ENCODE assay signal across 8 cellular contexts in the genomic region with DNA sequence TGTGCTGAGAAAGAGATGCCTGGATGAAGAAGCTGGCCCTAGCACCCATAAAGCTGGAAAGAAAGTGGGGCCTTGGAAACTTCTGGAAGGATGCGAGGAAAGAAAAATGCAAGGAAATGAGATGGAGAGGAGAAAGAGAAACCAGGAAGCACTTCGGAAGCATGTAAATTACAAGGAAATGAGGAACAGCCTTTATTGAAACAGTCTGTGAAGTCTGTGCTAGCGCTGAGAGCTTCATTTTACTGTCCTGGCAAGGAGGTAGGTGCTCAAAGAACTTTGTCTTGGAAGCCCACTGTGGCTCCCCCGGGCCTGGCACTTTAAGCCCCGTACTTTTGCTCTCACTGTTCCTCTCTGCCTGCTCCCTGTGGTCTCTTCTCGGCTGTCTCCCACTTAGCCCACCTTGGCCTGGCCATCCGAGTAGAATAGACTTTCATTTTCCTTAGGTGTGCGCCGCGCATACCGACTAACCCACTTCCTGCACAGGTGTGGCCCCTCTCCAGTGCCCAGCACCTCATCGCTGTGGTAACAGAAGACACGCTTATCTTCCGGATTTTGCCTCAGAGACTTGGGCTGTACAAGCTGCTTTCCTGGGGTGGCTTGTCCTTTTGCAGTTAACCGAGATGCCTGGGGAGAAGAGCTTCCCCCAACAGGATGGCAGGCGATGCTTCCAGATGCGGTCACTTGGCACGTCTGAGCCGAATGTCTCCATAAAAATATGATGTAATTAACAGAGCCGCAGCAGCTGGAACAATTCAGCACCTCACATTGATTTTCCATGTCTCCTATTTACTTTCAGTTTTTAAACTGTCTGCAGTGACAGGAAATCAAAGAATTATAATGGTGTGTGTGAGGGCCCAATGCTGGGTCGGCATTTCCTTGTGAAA.
DNase-seq lines count a peak whose midpoint lies in the region; ATAC-seq and TF ChIP-seq lines count a peak whose summit lies in the region.

No MANE protein-coding gene starts in this region.

- no peaks in the 10 kb centered on the region for H3K4me1 ChIP-seq in breast epithelium
- H3K4me1 ChIP-seq in hepatocyte (ENCODE audit: insufficient read depth): peaks cover 3% of the 10 kb centered on the region
- H3K4me1 ChIP-seq in suprapubic skin: peaks cover 14% of the 10 kb centered on the region

- BruUV-seq in MCF 10A (replicated peaks; lab: Mats Ljungman, UMichigan): no TSS peak

- peak overlapping the region; percentile 19 for H3K4me2 ChIP-seq in hepatocyte

- H3K36me3 ChIP-seq in breast epithelium (no peaks in the 10 kb centered on the region), hepatocyte (replicated peaks; ENCODE audit: insufficient read depth, low read depth) (no peaks in the 10 kb centered on the region), suprapubic skin (no peaks in the 10 kb centered on the region)

- ATAC-seq in HG03469 (IDR thresholded peaks at IDR 0.05; ENCODE audit: unreplicated experiment) (peak; percentile 75), GM18519 (IDR thresholded peaks at IDR 0.05; ENCODE audit: low FRiP score, unreplicated experiment) (no peak)
- ATAC-seq in activated CD8-positive, alpha-beta T cell treated with anti-CD3 and anti-CD28 coated beads, Interleukin-2, amount 10 ng/mL, durations not matched to agents 7 days and 5 days: peak; percentile 93

- no peaks in the 10 kb centered on the region for H3K9me3 ChIP-seq in breast epithelium
- H3K9me3 ChIP-seq in hepatocyte (ENCODE audit: low read depth): no peaks in the 10 kb centered on the region
- no peaks in the 10 kb centered on the region for H3K9me3 ChIP-seq in suprapubic skin

- TF ChIP-seq EP300 in suprapubic skin (IDR thresholded peaks at IDR 0.05): no peak

- H3K4me3 Mint-ChIP-seq in MCF 10A (ENCODE audit: unreplicated experiment): no peak overlapping the region
- peak overlapping the region; percentile 84 for H3K4me3 Mint-ChIP-seq in activated CD8-positive, alpha-beta T cell treated with anti-CD3 and anti-CD28 coated beads, Interleukin-2, amount 10 ng/mL, durations not matched to agents 7 days and 5 days

- DNase-seq in breast epithelium (ENCODE audit: low spot score in 2 of 2) (peak in 1 of 2 donors; percentile 22), MCF 10A (ENCODE audit: unreplicated experiment) (no peak), hepatocyte (ENCODE audit: low spot score) (no peak), suprapubic skin (ENCODE audit: low spot score in 2 of 2) (peak in 1 of 2 donors; percentile 64), ecto neural progenitor cell (ENCODE audit: low spot score) (no peak)
- DNase-seq in activated CD8-positive, alpha-beta T cell treated with anti-CD3 and anti-CD28 coated beads, Interleukin-2, amount 10 ng/mL, durations not matched to agents 7 days and 5 days: peak; percentile 70

- H3K27me3 Mint-ChIP-seq in MCF 10A (ENCODE audit: insufficient read depth, unreplicated experiment): peaks cover 29% of the 10 kb centered on the region
- peaks cover 7% of the 10 kb centered on the region for H3K27me3 Mint-ChIP-seq in activated CD8-positive, alpha-beta T cell treated with anti-CD3 and anti-CD28 coated beads, Interleukin-2, amount 10 ng/mL, durations not matched to agents 7 days and 5 days (ENCODE audit: low read depth)

- POLR2A ChIA-PET in MCF 10A (lab: Yijun Ruan, JAX): no interaction called here
- POLR2A ChIA-PET in activated CD8-positive, alpha-beta T cell treated with anti-CD3 and anti-CD28 coated beads, Interleukin-2, amount 10 ng/mL, durations not matched to agents 7 days and 5 days (lab: Charles Lee): no interaction called here

- H3K4me1 Mint-ChIP-seq in MCF 10A (ENCODE audit: insufficient read depth, unreplicated experiment): no peaks in the 10 kb centered on the region
- peaks cover 15% of the 10 kb centered on the region for H3K4me1 Mint-ChIP-seq in activated CD8-positive, alpha-beta T cell treated with anti-CD3 and anti-CD28 coated beads, Interleukin-2, amount 10 ng/mL, durations not matched to agents 7 days and 5 days (ENCODE audit: low read depth)

- H3K27ac ChIP-seq in breast epithelium: peak overlapping the region; percentile 57 to 64
- H3K27ac ChIP-seq in hepatocyte: no peak overlapping the region
- H3K27ac ChIP-seq in suprapubic skin: peak overlapping the region; percentile 67

- TF ChIP-seq POLR2A in breast epithelium (IDR thresholded peaks at IDR 0.05): no peak
- TF ChIP-seq POLR2A in suprapubic skin (IDR thresholded peaks at IDR 0.05): no peak

- H4K20me1 ChIP-seq in hepatocyte (ENCODE audit: insufficient read depth, poor library complexity, severe bottlenecking): no peaks in the 10 kb centered on the region

- CTCF ChIA-PET in MCF 10A (lab: Yijun Ruan, JAX): interaction anchor here (0.6 to 1.1 kb wide), 2 partner anchors 59 to 63 kb away, joined by 3 read pairs; no protein-coding TSS in a partner anchor
- CTCF ChIA-PET in activated CD8-positive, alpha-beta T cell treated with anti-CD3 and anti-CD28 coated beads, Interleukin-2, amount 10 ng/mL, durations not matched to agents 7 days and 5 days (lab: Charles Lee): interaction anchor here (1.0 to 1.1 kb wide), 2 partner anchors 171 to 300 kb away, joined by 3 to 4 read pairs; no protein-coding TSS in a partner anchor

- H3K9me3 Mint-ChIP-seq in MCF 10A (ENCODE audit: unreplicated experiment): no peaks in the 10 kb centered on the region
- H3K9me3 Mint-ChIP-seq in activated CD8-positive, alpha-beta T cell treated with anti-CD3 and anti-CD28 coated beads, Interleukin-2, amount 10 ng/mL, durations not matched to agents 7 days and 5 days (ENCODE audit: insufficient read depth): no peaks in the 10 kb centered on the region

- H3K36me3 Mint-ChIP-seq in MCF 10A (ENCODE audit: insufficient read depth, unreplicated experiment): no peaks in the 10 kb centered on the region
- H3K36me3 Mint-ChIP-seq in activated CD8-positive, alpha-beta T cell treated with anti-CD3 and anti-CD28 coated beads, Interleukin-2, amount 10 ng/mL, durations not matched to agents 7 days and 5 days (ENCODE audit: low read depth): peaks cover 2% of the 10 kb centered on the region

- intact Hi-C loops in breast epithelium (cut with DNase I; ENCODE audit: low total_unique reads) (no loop called here), MCF 10A (cut with micrococcal nuclease) (no loop called here)

- H3K27me3 ChIP-seq in breast epithelium (no peaks in the 10 kb centered on the region), hepatocyte (no peaks in the 10 kb centered on the region), suprapubic skin (no peaks in the 10 kb centered on the region)

- no peak overlapping the region for H2AFZ ChIP-seq in hepatocyte

- WGBS in hepatocyte (ENCODE audit: low lambda C conversion rate, missing lambda C conversion rate): 85% methylated on average over 21 of the region's 21 CpGs
- WGBS in suprapubic skin: 20% methylated on average over 21 of the region's 21 CpGs

- H3K4me3 ChIP-seq in breast epithelium: peak overlapping the region; percentile 42 to 62 (median 49)
- H3K4me3 ChIP-seq in hepatocyte: no peak overlapping the region
- peak overlapping the region; percentile 47 for H3K4me3 ChIP-seq in suprapubic skin

- no peaks in the 10 kb centered on the region for H3K9me2 ChIP-seq in hepatocyte (replicated peaks; ENCODE audit: insufficient read depth)

- H3K27ac Mint-ChIP-seq in MCF 10A (ENCODE audit: low read depth, unreplicated experiment): no peak overlapping the region
- peak overlapping the region; percentile 88 for H3K27ac Mint-ChIP-seq in activated CD8-positive, alpha-beta T cell treated with anti-CD3 and anti-CD28 coated beads, Interleukin-2, amount 10 ng/mL, durations not matched to agents 7 days and 5 days

- no peaks in the 10 kb centered on the region for H3K79me2 ChIP-seq in hepatocyte

- TF ChIP-seq CTCF in breast epithelium (IDR thresholded peaks at IDR 0.05) (no peak), MCF 10A (IDR thresholded peaks at IDR 0.05; ENCODE audit: unreplicated experiment) (no peak), hepatocyte (IDR thresholded peaks at IDR 0.05; ENCODE audit: poor library complexity) (no peak), suprapubic skin (IDR thresholded peaks at IDR 0.05) (no peak)
